1 cellular context compared by ENCODE assay signal in genomic region chr7:2635810-2636701, GRCh38.
TF ChIP-seq lines count a peak whose summit lies in the region.

No MANE protein-coding gene starts in this region.

TF ChIP-seq in HepG2, 621 proteins besides CTCF, POLR2A, EP300 and RAD21 (continued from another document and continues in another):
- peak; percentile 62 for TF ChIP-seq MED1 (CRISPR knock-in tag; IDR thresholded peaks at IDR 0.05)
- TF ChIP-seq ZFP1 (CRISPR knock-in tag; IDR thresholded peaks at IDR 0.05): 0 out of 2 replicates have a peak, but pooled peaks have one; percentile 33
- 0 out of 2 replicates have a peak, but pooled peaks have one; percentile 20 for TF ChIP-seq ZNF761 (CRISPR knock-in tag; conservative IDR thresholded peaks at IDR 0.05)
- no peak for TF ChIP-seq ZNF567 (CRISPR knock-in tag; IDR thresholded peaks at IDR 0.05; ENCODE audit: borderline replicate concordance)
- peak; percentile 55; the same call in 1 of the 2 replicates for TF ChIP-seq NR2C2 (CRISPR knock-in tag; IDR thresholded peaks at IDR 0.05; ENCODE audit: borderline replicate concordance)
- 0 out of 2 replicates have a peak, but pooled peaks have one; percentile 49 for TF ChIP-seq ZSCAN31 (CRISPR knock-in tag; IDR thresholded peaks at IDR 0.05; ENCODE audit: low read depth)
- 0 out of 2 replicates have a peak, but pooled peaks have one; percentile 62 for TF ChIP-seq CHD4 (IDR thresholded peaks at IDR 0.05; ENCODE audit: borderline replicate concordance, low read length)
- 0 out of 2 replicates have a peak, but pooled peaks have one; percentile 73 for TF ChIP-seq CAMTA2 (CRISPR knock-in tag; IDR thresholded peaks at IDR 0.05; ENCODE audit: borderline replicate concordance)
- TF ChIP-seq ZBTB7A (CRISPR knock-in tag; IDR thresholded peaks at IDR 0.05): peak; percentile 58
- TF ChIP-seq ZNF609 (CRISPR knock-in tag; IDR thresholded peaks at IDR 0.05; ENCODE audit: borderline replicate concordance): peak; percentile 59; the same call in 1 of the 2 replicates
- TF ChIP-seq MXI1 (IDR thresholded peaks at IDR 0.05; ENCODE audit: borderline replicate concordance, low read depth, low read length): peak; percentile 53; the same call in 1 of the 3 replicates
- TF ChIP-seq SAP130 (CRISPR knock-in tag; IDR thresholded peaks at IDR 0.05; ENCODE audit: low read depth): peak; percentile 89
- TF ChIP-seq TBX2 (CRISPR knock-in tag; IDR thresholded peaks at IDR 0.05; ENCODE audit: borderline replicate concordance): peak; percentile 29; the same call in 1 of the 2 replicates
- no peak for TF ChIP-seq ZNF766 (CRISPR knock-in tag; IDR thresholded peaks at IDR 0.05; ENCODE audit: borderline replicate concordance)
- TF ChIP-seq JUND (CRISPR knock-in tag; IDR thresholded peaks at IDR 0.05): 0 out of 2 replicates have a peak, but pooled peaks have one; percentile 13
- peak; percentile 18; the same call in 1 of the 2 replicates for TF ChIP-seq ZFX (CRISPR knock-in tag; IDR thresholded peaks at IDR 0.05; ENCODE audit: low read depth)
- peak; percentile 95 for TF ChIP-seq ZMYM3 (CRISPR knock-in tag; IDR thresholded peaks at IDR 0.05)
- TF ChIP-seq ZNF782 (CRISPR knock-in tag; IDR thresholded peaks at IDR 0.05; ENCODE audit: borderline replicate concordance): peak; percentile 41; the same call in 1 of the 2 replicates
- TF ChIP-seq THYN1 (CRISPR knock-in tag; IDR thresholded peaks at IDR 0.05; ENCODE audit: borderline replicate concordance, low read depth): no peak
- 0 out of 2 replicates have a peak, but pooled peaks have one; percentile 44 for TF ChIP-seq ZNF556 (CRISPR knock-in tag; IDR thresholded peaks at IDR 0.05; ENCODE audit: borderline replicate concordance)
- TF ChIP-seq ZNF747 (CRISPR knock-in tag; IDR thresholded peaks at IDR 0.05; ENCODE audit: borderline replicate concordance): 0 out of 2 replicates have a peak, but pooled peaks have one; percentile 52
- TF ChIP-seq ATF5 (CRISPR knock-in tag; IDR thresholded peaks at IDR 0.05; ENCODE audit: low read depth): 0 out of 2 replicates have a peak, but pooled peaks have one; percentile 50
- no peak for TF ChIP-seq PHF5A (CRISPR knock-in tag; IDR thresholded peaks at IDR 0.05; ENCODE audit: low read depth, unreplicated experiment)
- TF ChIP-seq GABPA (IDR thresholded peaks at IDR 0.05; ENCODE audit: low read depth, low read length): no peak
- TF ChIP-seq GABPA (CRISPR knock-in tag; IDR thresholded peaks at IDR 0.05; ENCODE audit: low read depth): peak; percentile 9; the same call in 1 of the 2 replicates
- peak; percentile 43; the same call in 1 of the 2 replicates for TF ChIP-seq RXRA (CRISPR knock-in tag; IDR thresholded peaks at IDR 0.05)
- 0 out of 2 replicates have a peak, but pooled peaks have one; percentile 58 for TF ChIP-seq PHF21A (CRISPR knock-in tag; IDR thresholded peaks at IDR 0.05)
- TF ChIP-seq PITX1 (CRISPR knock-in tag; IDR thresholded peaks at IDR 0.05): 0 out of 2 replicates have a peak, but pooled peaks have one; percentile 34
- 0 out of 2 replicates have a peak, but pooled peaks have one; percentile 34 for TF ChIP-seq ZNF564 (CRISPR knock-in tag; IDR thresholded peaks at IDR 0.05)
- no peak for TF ChIP-seq PHB2 (IDR thresholded peaks at IDR 0.05; ENCODE audit: partially characterized antibody)
- no peak for TF ChIP-seq LCORL (IDR thresholded peaks at IDR 0.05)
- peak; percentile 73; the same call in 1 of the 2 replicates for TF ChIP-seq LCORL (CRISPR knock-in tag; IDR thresholded peaks at IDR 0.05)
- TF ChIP-seq NR2F1 (CRISPR knock-in tag; IDR thresholded peaks at IDR 0.05): no peak
- TF ChIP-seq MTF2 (CRISPR knock-in tag; IDR thresholded peaks at IDR 0.05; ENCODE audit: borderline replicate concordance): no peak
- 0 out of 2 replicates have a peak, but pooled peaks have one; percentile 12 for TF ChIP-seq FOSL2 (CRISPR knock-in tag; IDR thresholded peaks at IDR 0.05)
- TF ChIP-seq MED8 (CRISPR knock-in tag; IDR thresholded peaks at IDR 0.05; ENCODE audit: insufficient replicate concordance): no peak
- 0 out of 2 replicates have a peak, but pooled peaks have one; percentile 46 for TF ChIP-seq ZNF691 (CRISPR knock-in tag; IDR thresholded peaks at IDR 0.05; ENCODE audit: borderline replicate concordance, low read depth)
- peak; percentile 62; the same call in 1 of the 2 replicates for TF ChIP-seq MTERF4 (CRISPR knock-in tag; IDR thresholded peaks at IDR 0.05)
- TF ChIP-seq ZBED4 (CRISPR knock-in tag; IDR thresholded peaks at IDR 0.05; ENCODE audit: borderline replicate concordance): peak; percentile 69; the same call in 1 of the 2 replicates
- peak; percentile 52; the same call in 1 of the 2 replicates for TF ChIP-seq ZNF772 (CRISPR knock-in tag; IDR thresholded peaks at IDR 0.05)
- TF ChIP-seq ZNF292 (CRISPR knock-in tag; IDR thresholded peaks at IDR 0.05; ENCODE audit: borderline replicate concordance, low read depth): peak; percentile 49; the same call in 1 of the 2 replicates
- 0 out of 2 replicates have a peak, but pooled peaks have one; percentile 6 for TF ChIP-seq ZNF580 (CRISPR knock-in tag; IDR thresholded peaks at IDR 0.05; ENCODE audit: borderline replicate concordance, low read depth)
- TF ChIP-seq UBTF (CRISPR knock-in tag; IDR thresholded peaks at IDR 0.05): peak; percentile 65
- TF ChIP-seq ZNF605 (CRISPR knock-in tag; IDR thresholded peaks at IDR 0.05): 0 out of 2 replicates have a peak, but pooled peaks have one; percentile 10
- no peak for TF ChIP-seq ZHX1 (CRISPR knock-in tag; IDR thresholded peaks at IDR 0.05; ENCODE audit: low read depth)
- peak; percentile 63; the same call in 1 of the 2 replicates for TF ChIP-seq NCOR1 (IDR thresholded peaks at IDR 0.05; ENCODE audit: borderline replicate concordance, low read length)
- TF ChIP-seq SP4 (CRISPR knock-in tag; IDR thresholded peaks at IDR 0.05): 0 out of 2 replicates have a peak, but pooled peaks have one; percentile 39
- peak; percentile 28; the same call in 1 of the 2 replicates for TF ChIP-seq ARNTL (CRISPR knock-in tag; IDR thresholded peaks at IDR 0.05)
